In the genomic region with DNA sequence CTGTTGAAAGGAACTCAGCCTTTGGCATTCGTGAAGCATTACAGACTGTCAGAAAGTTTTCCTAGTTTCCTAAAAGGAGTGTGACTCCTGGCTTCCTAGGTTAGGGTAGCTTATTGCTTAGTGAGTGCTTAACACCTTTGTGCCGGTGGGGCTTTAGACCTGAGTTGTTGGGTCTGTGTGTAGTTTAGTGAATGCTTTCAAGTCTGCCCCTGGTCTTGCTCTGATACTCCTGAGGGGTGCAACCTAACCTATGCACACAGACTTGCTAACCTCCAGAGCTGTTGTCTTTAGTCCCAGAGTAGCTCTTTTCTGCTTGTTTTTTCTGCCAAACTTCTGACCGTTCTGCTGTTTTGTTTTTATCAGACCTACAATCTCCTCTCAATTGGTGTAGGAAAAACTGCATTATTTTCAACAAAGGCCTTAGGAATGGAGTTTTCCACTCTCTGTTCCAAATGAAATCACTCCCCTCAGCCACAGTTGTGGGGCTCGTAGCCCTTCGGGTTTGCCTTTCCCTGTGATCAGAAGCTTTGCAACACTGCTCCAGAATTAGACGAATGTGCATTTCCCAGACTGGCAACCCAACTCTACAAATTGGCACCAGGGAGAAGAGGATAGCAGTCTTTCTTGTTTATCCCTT, we compare ENCODE assay signal across 24 cellular contexts.
"Had no signal": no experiment of that assay in that cellular context is flagged by ENCODE, and none has a peak within 500 bp of the region (broad histone marks: within the 10 kb centered on the region; RNA-seq: fewer than 3 reads in every experiment).

No MANE protein-coding gene starts in this region.

- H3K27ac ChIP-seq: brain microvascular endothelial cell, cardiac muscle cell, SJSA1, WERI-Rb-1 had no signal

- ATAC-seq: activated CD4-positive, CD25-positive, alpha-beta regulatory T cell treated with anti-CD3 and anti-CD28 coated beads, Interleukin-2, amount 50 U/mL, for 24 hours; activated CD8-positive, alpha-beta T cell treated with anti-CD3 and anti-CD28 coated beads for 36 hours; activated T-cell treated with anti-CD3 and anti-CD28 coated beads, Interleukin-2, amount 50 U/mL, for 72 hours; PC-3 had no signal

- H3K9me3 ChIP-seq: SJSA1 had no signal

- H3K4me3 ChIP-seq: cardiac muscle cell, SJSA1 had no signal

- H3K27ac Mint-ChIP-seq: activated CD8-positive, alpha-beta T cell treated with anti-CD3 and anti-CD28 coated beads for 36 hours; activated naive CD4-positive, alpha-beta T cell treated with anti-CD3 and anti-CD28 coated beads, Interleukin-2, amount 10 ng/mL, durations not matched to agents 7 days and 5 days; activated naive CD8-positive, alpha-beta T cell treated with anti-CD3 and anti-CD28 coated beads for 36 hours; activated T-cell treated with anti-CD3 and anti-CD28 coated beads, Interleukin-2, amount 50 U/mL, for 72 hours; activated T-helper 2 cell treated with anti-CD3 and anti-CD28 coated beads, Interferon-gamma antibody, Interleukin-2, Interleukin-4, amounts not matched to agents 10 μg/mL and 5 μg/mL and 100 μg/mL, durations not matched to agents 14 hours and 24 hours and 36 hours had no signal

- H3K27me3 ChIP-seq: brain microvascular endothelial cell, cardiac muscle cell, SJSA1 had no signal

- H3K4me1 Mint-ChIP-seq: activated naive CD4-positive, alpha-beta T cell treated with anti-CD3 and anti-CD28 coated beads, Interleukin-2, amount 10 ng/mL, durations not matched to agents 7 days and 5 days; activated naive CD8-positive, alpha-beta T cell treated with anti-CD3 and anti-CD28 coated beads for 36 hours had no signal

- H3K36me3 Mint-ChIP-seq: activated naive CD4-positive, alpha-beta T cell treated with anti-CD3 and anti-CD28 coated beads, Interleukin-2, amount 10 ng/mL, durations not matched to agents 7 days and 5 days; activated naive CD8-positive, alpha-beta T cell treated with anti-CD3 and anti-CD28 coated beads for 36 hours had no signal

- H3K27me3 Mint-ChIP-seq: activated CD8-positive, alpha-beta T cell treated with anti-CD3 and anti-CD28 coated beads for 36 hours; activated naive CD4-positive, alpha-beta T cell treated with anti-CD3 and anti-CD28 coated beads, Interleukin-2, amount 10 ng/mL, durations not matched to agents 7 days and 5 days; activated naive CD8-positive, alpha-beta T cell treated with anti-CD3 and anti-CD28 coated beads for 36 hours had no signal

- H3K4me3 Mint-ChIP-seq: activated CD8-positive, alpha-beta T cell treated with anti-CD3 and anti-CD28 coated beads for 36 hours; activated naive CD4-positive, alpha-beta T cell treated with anti-CD3 and anti-CD28 coated beads, Interleukin-2, amount 10 ng/mL, durations not matched to agents 7 days and 5 days; activated naive CD8-positive, alpha-beta T cell treated with anti-CD3 and anti-CD28 coated beads for 36 hours; activated T-cell treated with anti-CD3 and anti-CD28 coated beads, Interleukin-2, amount 50 U/mL, for 72 hours had no signal

- H3K4me1 ChIP-seq: SJSA1 had no signal

- H3K36me3 ChIP-seq: brain microvascular endothelial cell, cardiac muscle cell, SJSA1, WERI-Rb-1 had no signal

- DNase-seq: activated CD4-positive, alpha-beta T cell treated with anti-CD3 and anti-CD28 coated beads for 4 hours; activated CD8-positive, alpha-beta memory T cell treated with anti-CD3 and anti-CD28 coated beads, Interleukin-2, amount 50 U/mL, for 4 hours; activated CD8-positive, alpha-beta T cell treated with anti-CD3 and anti-CD28 coated beads for 36 hours; activated gamma-delta T cell treated with Interleukin-2 at 50 U/mL for 16 hours; activated naive CD4-positive, alpha-beta T cell treated with anti-CD3 and anti-CD28 coated beads, Interleukin-2, amount 10 ng/mL, durations not matched to agents 7 days and 5 days; activated naive CD8-positive, alpha-beta T cell treated with anti-CD3 and anti-CD28 coated beads for 36 hours; activated T-cell treated with anti-CD3 and anti-CD28 coated beads, Interleukin-2, amount 50 U/mL, for 72 hours; brain microvascular endothelial cell; MM.1S; NCI-H1105 treated with DMSO at 0.1 percent for 48 hours; NCI-H1436 treated with DMSO at 0.1 percent for 48 hours; NCI-H187; NCI-H2081 treated with DMSO at 0.1 percent for 48 hours; NCI-H446 treated with DMSO at 0.1 percent for 48 hours; NCI-H524 treated with DMSO at 0.1 percent for 48 hours; NCI-H774; PC-3; SHP77; T-helper 1 cell; WERI-Rb-1 had no signal
